Comparison of ENCODE assay signal across 13 cellular contexts in genomic region chr11:3954448-3955298, GRCh38.
A peak's percentile ranks its signal among the peaks of the same experiment; 100 is the strongest.
DNase-seq lines count a peak whose midpoint lies in the region; ATAC-seq, FAIRE-seq and TF ChIP-seq lines count a peak whose summit lies in the region.
"Had no signal": no experiment of that assay in that cellular context is flagged by ENCODE, and none has a peak within 500 bp of the region (broad histone marks: within the 10 kb centered on the region; RNA-seq: fewer than 3 reads in every experiment).

No MANE protein-coding gene starts in this region.

- H3K9ac ChIP-seq in keratinocyte (ENCODE audit: control insufficient read depth, extremely low read depth, insufficient read depth, low read length), result no peak overlapping the region

- H3K27ac ChIP-seq in CD8-positive, alpha-beta memory T cell (ENCODE audit: low read depth, low read length), result peak overlapping the region; percentile 8
- H3K27ac ChIP-seq in keratinocyte (ENCODE audit: control insufficient read depth, insufficient read depth, low read length), result peak overlapping the region; percentile 38
- H3K27ac ChIP-seq: C4-2B had no signal

- peaks cover 74% of the 10 kb centered on the region for H3K4me1 ChIP-seq in CD8-positive, alpha-beta memory T cell (ENCODE audit: insufficient read depth, low read length)
- peaks cover 41% of the 10 kb centered on the region for H3K4me1 ChIP-seq in keratinocyte (ENCODE audit: control insufficient read depth, extremely low read depth, insufficient read depth, low read length)

- H3K4me2 ChIP-seq in keratinocyte (ENCODE audit: control insufficient read depth, extremely low read depth, insufficient read depth, low read depth, low read length), result peak overlapping the region; percentile 53

- peak overlapping the region in 6 of 7 donors; percentile 28 to 71 (median 58) for H3K4me3 Mint-ChIP-seq in CD8-positive, alpha-beta memory T cell
- H3K4me3 Mint-ChIP-seq in activated T-helper 1 cell treated with anti-CD3 and anti-CD28 coated beads, Interleukin-12 subunit alpha, Interleukin-12 subunit beta, Interleukin-2, Interleukin-4 antibody, amounts not matched to agents 30 ng/mL and 10 ng/mL and 1 ng/mL, durations not matched to agents 14 hours and 24 hours and 36 hours, result peak overlapping the region; percentile 72
- H3K4me3 Mint-ChIP-seq in stimulated activated naive B cell treated with anti-CD40 and anti-IgM and Interleukin-4, amounts not matched to agents 10 μg/mL and 1 μg/mL and 100 μg/mL, for 72 hours, result no peak overlapping the region

- peaks cover 0 to 4% (median 1%) of the 10 kb centered on the region in 3 donors for H3K36me3 Mint-ChIP-seq in CD8-positive, alpha-beta memory T cell
- H3K36me3 Mint-ChIP-seq in activated T-helper 1 cell treated with anti-CD3 and anti-CD28 coated beads, Interleukin-12 subunit alpha, Interleukin-12 subunit beta, Interleukin-2, Interleukin-4 antibody, amounts not matched to agents 30 ng/mL and 10 ng/mL and 1 ng/mL, durations not matched to agents 14 hours and 24 hours and 36 hours (ENCODE audit: low read depth), result peaks cover 13% of the 10 kb centered on the region
- peaks cover 5 to 9% of the 10 kb centered on the region in 2 donors for H3K36me3 Mint-ChIP-seq in stimulated activated naive B cell treated with anti-CD40 and anti-IgM and Interleukin-4, amounts not matched to agents 10 μg/mL and 1 μg/mL and 100 μg/mL, for 72 hours

- H3K9me3 Mint-ChIP-seq in CD8-positive, alpha-beta memory T cell, result no peaks in the 10 kb centered on the region
- H3K9me3 Mint-ChIP-seq in activated T-helper 1 cell treated with anti-CD3 and anti-CD28 coated beads, Interleukin-12 subunit alpha, Interleukin-12 subunit beta, Interleukin-2, Interleukin-4 antibody, amounts not matched to agents 30 ng/mL and 10 ng/mL and 1 ng/mL, durations not matched to agents 14 hours and 24 hours and 36 hours, result peaks cover 7% of the 10 kb centered on the region
- H3K9me3 Mint-ChIP-seq in stimulated activated naive B cell treated with anti-CD40 and anti-IgM and Interleukin-4, amounts not matched to agents 10 μg/mL and 1 μg/mL and 100 μg/mL, for 72 hours, result no peaks in the 10 kb centered on the region

- no peak overlapping the region for H2AFZ ChIP-seq in keratinocyte (ENCODE audit: control insufficient read depth, low read length)

- ATAC-seq in stimulated activated naive B cell treated with anti-CD40 and anti-IgM and Interleukin-4, amounts not matched to agents 10 μg/mL and 1 μg/mL and 100 μg/mL, for 72 hours (replicated peaks), result no peak
- no peak for ATAC-seq in HG03139 (IDR thresholded peaks at IDR 0.05; ENCODE audit: unreplicated experiment)
- ATAC-seq in HG02571 (IDR thresholded peaks at IDR 0.05; ENCODE audit: unreplicated experiment), result no peak

- no peaks in the 10 kb centered on the region for H4K20me1 ChIP-seq in keratinocyte (ENCODE audit: control insufficient read depth, extremely low read depth, insufficient read depth, low read length)

- no peaks in the 10 kb centered on the region for H3K27me3 ChIP-seq in CD8-positive, alpha-beta memory T cell (ENCODE audit: insufficient read depth, low read length, poor library complexity, severe bottlenecking)
- no peaks in the 10 kb centered on the region for H3K27me3 ChIP-seq in keratinocyte (ENCODE audit: control insufficient read depth, extremely low read depth, insufficient read depth, low read length)

- H3K4me3 ChIP-seq in CD8-positive, alpha-beta memory T cell (ENCODE audit: low read length), result no peak overlapping the region
- peak overlapping the region in 1 of 3 experiments; percentile 16 for H3K4me3 ChIP-seq in keratinocyte (ENCODE audit: control insufficient read depth in 2 of 3, extremely low read depth in 1 of 3, insufficient read depth in 2 of 3, low read depth in 1 of 3, low read length in 3 of 3)

- intact Hi-C loops in activated T-helper 1 cell treated with anti-CD3 and anti-CD28 coated beads, Interleukin-12 subunit alpha, Interleukin-12 subunit beta, Interleukin-2, Interleukin-4 antibody, amounts not matched to agents 30 ng/mL and 10 ng/mL and 1 ng/mL, durations not matched to agents 14 hours and 24 hours and 36 hours (cut with micrococcal nuclease), result loop anchor here (1.0 to 2.0 kb wide), 4 partner anchors 7 to 50 kb away; no protein-coding TSS in a partner anchor

- DNase-seq in CD8-positive, alpha-beta memory T cell, result no peak
- DNase-seq in HS-5 (ENCODE audit: low read depth), result peak; percentile 23
- DNase-seq in activated T-helper 1 cell treated with anti-CD3 and anti-CD28 coated beads, Interleukin-12 subunit alpha, Interleukin-12 subunit beta, Interleukin-2, Interleukin-4 antibody, amounts not matched to agents 30 ng/mL and 10 ng/mL and 1 ng/mL, durations not matched to agents 14 hours and 24 hours and 36 hours (ENCODE audit: low spot score), result no peak
- DNase-seq in keratinocyte (ENCODE audit: low read depth, low spot score), result no peak
- DNase-seq in stimulated activated naive B cell treated with anti-CD40 and anti-IgM and Interleukin-4, amounts not matched to agents 10 μg/mL and 1 μg/mL and 100 μg/mL, for 72 hours, result no peak
- no peak for DNase-seq in NCI-H82 (lab: John Stamatoyannopoulos, UW)
- DNase-seq: activated CD4-positive, alpha-beta T cell treated with anti-CD3 and anti-CD28 coated beads for 48 hours; aorta; NCI-H446 treated with DMSO at 0.1 percent for 48 hours had no signal

- POLR2A ChIA-PET in CD8-positive, alpha-beta memory T cell (lab: Charles Lee), result no interaction called here

- no peaks in the 10 kb centered on the region for H3K9me3 ChIP-seq in CD8-positive, alpha-beta memory T cell (ENCODE audit: low read length)
- no peaks in the 10 kb centered on the region for H3K9me3 ChIP-seq in keratinocyte (ENCODE audit: control insufficient read depth, low read depth, low read length)

- H3K27ac Mint-ChIP-seq in CD8-positive, alpha-beta memory T cell, result peak overlapping the region; percentile 19 to 93 (median 82)
- peak overlapping the region; percentile 89 for H3K27ac Mint-ChIP-seq in activated T-helper 1 cell treated with anti-CD3 and anti-CD28 coated beads, Interleukin-12 subunit alpha, Interleukin-12 subunit beta, Interleukin-2, Interleukin-4 antibody, amounts not matched to agents 30 ng/mL and 10 ng/mL and 1 ng/mL, durations not matched to agents 14 hours and 24 hours and 36 hours
- no peak overlapping the region for H3K27ac Mint-ChIP-seq in stimulated activated naive B cell treated with anti-CD40 and anti-IgM and Interleukin-4, amounts not matched to agents 10 μg/mL and 1 μg/mL and 100 μg/mL, for 72 hours

- peak; percentile 95 for FAIRE-seq in keratinocyte (lab: Jason Lieb, UNC)
- FAIRE-seq: endometrium had no signal

- dilution Hi-C loops in keratinocyte (cut with MboI; ENCODE audit: extremely low pct_ligation_motif_present, low sequenced_read_pairs), result loop anchor here (25.0 kb wide), 1 partner anchor 108 kb away; no protein-coding TSS in a partner anchor

- H3K36me3 ChIP-seq in CD8-positive, alpha-beta memory T cell (ENCODE audit: insufficient read depth, low read length), result no peaks in the 10 kb centered on the region
- no peaks in the 10 kb centered on the region for H3K36me3 ChIP-seq in keratinocyte (ENCODE audit: control insufficient read depth in 2 of 2, extremely low read depth in 1 of 2, insufficient read depth in 2 of 2, low read length in 2 of 2)

- H3K27me3 Mint-ChIP-seq in CD8-positive, alpha-beta memory T cell, result no peaks in the 10 kb centered on the region
- H3K27me3 Mint-ChIP-seq in activated T-helper 1 cell treated with anti-CD3 and anti-CD28 coated beads, Interleukin-12 subunit alpha, Interleukin-12 subunit beta, Interleukin-2, Interleukin-4 antibody, amounts not matched to agents 30 ng/mL and 10 ng/mL and 1 ng/mL, durations not matched to agents 14 hours and 24 hours and 36 hours (ENCODE audit: insufficient read depth), result no peaks in the 10 kb centered on the region
- no peaks in the 10 kb centered on the region for H3K27me3 Mint-ChIP-seq in stimulated activated naive B cell treated with anti-CD40 and anti-IgM and Interleukin-4, amounts not matched to agents 10 μg/mL and 1 μg/mL and 100 μg/mL, for 72 hours

- peaks cover 78 to 96% (median 94%) of the 10 kb centered on the region in 3 donors for H3K4me1 Mint-ChIP-seq in CD8-positive, alpha-beta memory T cell
- H3K4me1 Mint-ChIP-seq in activated T-helper 1 cell treated with anti-CD3 and anti-CD28 coated beads, Interleukin-12 subunit alpha, Interleukin-12 subunit beta, Interleukin-2, Interleukin-4 antibody, amounts not matched to agents 30 ng/mL and 10 ng/mL and 1 ng/mL, durations not matched to agents 14 hours and 24 hours and 36 hours (ENCODE audit: low read depth), result peaks cover 82% of the 10 kb centered on the region
- H3K4me1 Mint-ChIP-seq in stimulated activated naive B cell treated with anti-CD40 and anti-IgM and Interleukin-4, amounts not matched to agents 10 μg/mL and 1 μg/mL and 100 μg/mL, for 72 hours, result peaks cover 56 to 96% of the 10 kb centered on the region in 2 donors

- peaks cover 3% of the 10 kb centered on the region for H3K79me2 ChIP-seq in keratinocyte (ENCODE audit: control insufficient read depth, insufficient read depth, low read length)

- H3K9me1 ChIP-seq in keratinocyte (ENCODE audit: control insufficient read depth, extremely low read depth, insufficient read depth, low read length), result no peaks in the 10 kb centered on the region

- no peak for TF ChIP-seq CTCF in keratinocyte (optimal IDR thresholded peaks at IDR 0.05 in 1 of 3, IDR thresholded peaks at IDR 0.05 in 1 of 3, conservative IDR thresholded peaks at IDR 0.05 in 1 of 3; ENCODE audit: extremely low read depth in 1 of 3, insufficient read depth in 2 of 3, low read length in 3 of 3)

- CTCF ChIA-PET in CD8-positive, alpha-beta memory T cell (lab: Charles Lee), result interaction anchor here (1.1 kb wide), 1 partner anchor 145 kb away, joined by 3 read pairs; no protein-coding TSS in a partner anchor

Comparison
In these comparisons a context has a peak if more than half of its experiments do, and no peak if none do; other contexts are left out.
1. H3K4me3 Mint-ChIP-seq: peak in CD8-positive, alpha-beta memory T cell (6 of 7) and activated T-helper 1 cell treated with anti-CD3 and anti-CD28 coated beads, Interleukin-12 subunit alpha, Interleukin-12 subunit beta, Interleukin-2, Interleukin-4 antibody, amounts not matched to agents 30 ng/mL and 10 ng/mL and 1 ng/mL, durations not matched to agents 14 hours and 24 hours and 36 hours (single experiment); none in stimulated activated naive B cell treated with anti-CD40 and anti-IgM and Interleukin-4, amounts not matched to agents 10 μg/mL and 1 μg/mL and 100 μg/mL, for 72 hours (0 of 2).